2 cellular contexts compared by ENCODE assay signal in the genomic region with DNA sequence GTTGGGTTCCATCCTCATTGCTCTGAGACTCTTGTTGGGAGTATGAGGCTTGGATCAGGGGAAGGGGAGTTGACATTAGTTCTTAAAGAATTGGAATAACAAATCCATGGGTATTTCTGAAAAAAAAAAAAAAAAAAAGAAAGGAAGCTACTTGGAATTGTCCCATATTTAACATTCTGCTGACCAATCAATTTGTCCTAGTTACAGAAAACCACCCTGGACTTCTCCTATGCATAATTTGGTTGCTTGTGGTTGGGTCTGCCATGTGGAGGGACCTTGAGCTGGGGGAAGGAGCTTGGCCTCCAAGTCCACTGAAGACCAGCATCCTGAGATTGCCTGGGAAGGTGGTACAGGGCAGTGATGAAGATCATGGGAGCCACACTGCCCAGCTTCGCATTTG.
TF ChIP-seq lines count a peak whose summit lies in the region.

No MANE protein-coding gene starts in this region.

TF ChIP-seq in HepG2, 621 proteins besides CTCF, POLR2A, EP300 and RAD21:
- TF ChIP-seq MAFF (IDR thresholded peaks at IDR 0.05; ENCODE audit: low read depth, low read length) (peak; percentile 86), ZNF841 (CRISPR knock-in tag; IDR thresholded peaks at IDR 0.05; ENCODE audit: borderline replicate concordance) (no peak), MAFK (conservative IDR thresholded peaks at IDR 0.05 in 1 of 2, IDR thresholded peaks at IDR 0.05 in 1 of 2; ENCODE audit: low read length in 2 of 2) (peak; percentile 88 to 92)

TF ChIP-seq in IMR-90, 13 proteins besides CTCF, POLR2A, EP300 and RAD21:
- TF ChIP-seq MAFK (IDR thresholded peaks at IDR 0.05; ENCODE audit: low read depth, low read length) (peak; percentile 68), MAZ (IDR thresholded peaks at IDR 0.05; ENCODE audit: borderline replicate concordance, low read depth, low read length) (no peak)
